1 cellular context compared by ENCODE assay signal in genomic region chr19:19094513-19094912, GRCh38.
TF ChIP-seq lines count a peak whose summit lies in the region.

No MANE protein-coding gene starts in this region.

TF ChIP-seq in HepG2, 621 proteins besides CTCF, POLR2A, EP300 and RAD21 (continues in another document):
- TF ChIP-seq ASH2L (IDR thresholded peaks at IDR 0.05; ENCODE audit: insufficient read length, low read depth, low read length) (peak; percentile 51), ZNF44 (CRISPR knock-in tag; IDR thresholded peaks at IDR 0.05) (no peak), PBX2 (CRISPR knock-in tag; IDR thresholded peaks at IDR 0.05) (0 out of 2 replicates have a peak, but pooled peaks have one; percentile 30), RXRA (CRISPR knock-in tag; IDR thresholded peaks at IDR 0.05) (peak; percentile 38; the same call in 1 of the 2 replicates), ZNF292 (CRISPR knock-in tag; IDR thresholded peaks at IDR 0.05; ENCODE audit: borderline replicate concordance, low read depth) (peak; percentile 55), AHDC1 (CRISPR knock-in tag; IDR thresholded peaks at IDR 0.05; ENCODE audit: borderline replicate concordance) (0 out of 2 replicates have a peak, but pooled peaks have one; percentile 17), ZBTB38 (CRISPR knock-in tag; IDR thresholded peaks at IDR 0.05) (peak; percentile 34; the same call in 1 of the 2 replicates), ZNF121 (CRISPR knock-in tag; IDR thresholded peaks at IDR 0.05) (peak; percentile 13; the same call in 1 of the 2 replicates), ZNF687 (CRISPR knock-in tag; IDR thresholded peaks at IDR 0.05) (peak; percentile 60), SAP130 (CRISPR knock-in tag; IDR thresholded peaks at IDR 0.05; ENCODE audit: low read depth) (peak; percentile 15; the same call in 1 of the 2 replicates), LCORL (IDR thresholded peaks at IDR 0.05) (no peak), LCORL (CRISPR knock-in tag; IDR thresholded peaks at IDR 0.05) (peak; percentile 61; the same call in 1 of the 2 replicates), TBX2 (CRISPR knock-in tag; IDR thresholded peaks at IDR 0.05; ENCODE audit: borderline replicate concordance) (peak; percentile 17; the same call in 1 of the 2 replicates), HOXA3 (CRISPR knock-in tag; IDR thresholded peaks at IDR 0.05) (peak; percentile 27; the same call in 1 of the 2 replicates), SKI (IDR thresholded peaks at IDR 0.05; ENCODE audit: partially characterized antibody) (no peak), UBTF (CRISPR knock-in tag; IDR thresholded peaks at IDR 0.05) (0 out of 2 replicates have a peak, but pooled peaks have one; percentile 14), MAX (IDR thresholded peaks at IDR 0.05) (0 out of 2 replicates have a peak, but pooled peaks have one; percentile 31), HDAC1 (CRISPR knock-in tag; IDR thresholded peaks at IDR 0.05) (peak; percentile 60; the same call in 1 of the 2 replicates), ZNF556 (CRISPR knock-in tag; IDR thresholded peaks at IDR 0.05; ENCODE audit: borderline replicate concordance) (0 out of 2 replicates have a peak, but pooled peaks have one; percentile 31), SOX5 (CRISPR knock-in tag; IDR thresholded peaks at IDR 0.05; ENCODE audit: borderline replicate concordance) (no peak), ZNF280D (CRISPR knock-in tag; IDR thresholded peaks at IDR 0.05) (0 out of 2 replicates have a peak, but pooled peaks have one; percentile 22), DMTF1 (CRISPR knock-in tag; IDR thresholded peaks at IDR 0.05) (no peak), HNF4A (CRISPR knock-in tag; IDR thresholded peaks at IDR 0.05) (peak; percentile 77), MXD3 (CRISPR knock-in tag; IDR thresholded peaks at IDR 0.05) (no peak), ZNF296 (CRISPR knock-in tag; conservative IDR thresholded peaks at IDR 0.05) (no peak), ZNF547 (CRISPR knock-in tag; IDR thresholded peaks at IDR 0.05) (peak; percentile 45; the same call in 1 of the 2 replicates), ZMYM3 (CRISPR knock-in tag; IDR thresholded peaks at IDR 0.05) (peak; percentile 60), MIXL1 (CRISPR knock-in tag; IDR thresholded peaks at IDR 0.05) (0 out of 2 replicates have a peak, but pooled peaks have one; percentile 25), TEAD3 (CRISPR knock-in tag; optimal IDR thresholded peaks at IDR 0.05; ENCODE audit: borderline replicate concordance) (peak; percentile 50), RXRB (CRISPR knock-in tag; IDR thresholded peaks at IDR 0.05; ENCODE audit: borderline replicate concordance) (0 out of 2 replicates have a peak, but pooled peaks have one; percentile 19), ZFP36L2 (CRISPR knock-in tag; IDR thresholded peaks at IDR 0.05) (no peak), ZNF770 (CRISPR knock-in tag; IDR thresholded peaks at IDR 0.05) (peak; percentile 88; the same call in 1 of the 2 replicates), ZSCAN25 (CRISPR knock-in tag; IDR thresholded peaks at IDR 0.05) (0 out of 2 replicates have a peak, but pooled peaks have one; percentile 33), SMC3 (IDR thresholded peaks at IDR 0.05; ENCODE audit: low read length) (0 out of 2 replicates have a peak, but pooled peaks have one; percentile 7)
